Comparison of ENCODE assay signal across 9 cellular contexts in genomic region chr6:157221049-157221816, GRCh38.
DNase-seq lines count a peak whose midpoint lies in the region; FAIRE-seq and TF ChIP-seq lines count a peak whose summit lies in the region.
"Had no signal": no experiment of that assay in that cellular context is flagged by ENCODE, and none has a peak within 500 bp of the region (broad histone marks: within the 10 kb centered on the region; RNA-seq: fewer than 3 reads in every experiment).

No MANE protein-coding gene starts in this region.

- no peaks in the 10 kb centered on the region for H3K9me3 Mint-ChIP-seq in neural crest cell

- H3K4me3 ChIP-seq in fibroblast of mammary gland (ENCODE audit: control insufficient read depth, low read depth, low read length) (peak overlapping the region; percentile 54), stomach (peak overlapping the region; percentile 36 to 50 (median 38))

- H3K27me3 ChIP-seq in stomach = no peaks in the 10 kb centered on the region

- peaks cover 22% of the 10 kb centered on the region for H3K4me1 Mint-ChIP-seq in neural crest cell

- no peaks in the 10 kb centered on the region for H3K36me3 Mint-ChIP-seq in neural crest cell (ENCODE audit: low read depth)

- H3K27ac ChIP-seq in stomach = peak overlapping the region in 4 of 5 donors; percentile 30 to 55 (median 39)

- peaks cover 0 to 40% (median 16%) of the 10 kb centered on the region in 4 donors for H3K4me1 ChIP-seq in stomach

- peak; percentile 8 for TF ChIP-seq EP300 in stomach (IDR thresholded peaks at IDR 0.05)

- H3K27ac Mint-ChIP-seq in neural crest cell (ENCODE audit: unreplicated experiment) = no peak overlapping the region

- H3K27me3 Mint-ChIP-seq in neural crest cell (ENCODE audit: low read depth) = peaks cover 7% of the 10 kb centered on the region

- peak; percentile 15 for TF ChIP-seq CTCF in fibroblast of mammary gland (conservative IDR thresholded peaks at IDR 0.05; ENCODE audit: control insufficient read depth, insufficient read depth, low read depth, low read length)
- TF ChIP-seq CTCF in neural crest cell (conservative IDR thresholded peaks at IDR 0.05) = peak; percentile 29
- peak in 1 of 7 experiments; percentile 13 for TF ChIP-seq CTCF in stomach (IDR thresholded peaks at IDR 0.05)

- WGBS in stomach, 5 donors = 20 to 27% (median 23%) methylated on average over 41 of the region's 41 CpGs

- FAIRE-seq in RCC 7860 (lab: Jason Lieb, UNC) = no peak
- FAIRE-seq: A204.1 had no signal

- intact Hi-C loops in stomach (cut with DNase I; ENCODE audit: low total_unique reads) = loop anchor here (10.0 kb wide), 1 partner anchor 54 kb away; no protein-coding TSS in a partner anchor

- no peak for TF ChIP-seq POLR2A in stomach (IDR thresholded peaks at IDR 0.05)

- H3K9me3 ChIP-seq in stomach = no peaks in the 10 kb centered on the region

- DNase-seq in NCI-H1417 (lab: John Stamatoyannopoulos, UW) (peak; percentile 36 to 63 (median 37)), NCI-H1417 treated with DMSO at 0.1 percent for 48 hours (lab: John Stamatoyannopoulos, UW) (no peak), HT-29 (ENCODE audit: low spot score) (peak; percentile 91), RCC 7860 (ENCODE audit: low spot score) (peak; percentile 7), activated T-helper 1 cell treated with Interleukin-2 at 50 U/mL for 16 hours (ENCODE audit: low read depth) (peak; percentile 70), fibroblast of mammary gland (ENCODE audit: low read depth) (peak; percentile 80), neural crest cell (ENCODE audit: low read depth, low spot score) (peak; percentile 73), stomach (peak; percentile 95)

- H3K36me3 ChIP-seq in stomach = no peaks in the 10 kb centered on the region

- H3K4me3 Mint-ChIP-seq in neural crest cell = peak overlapping the region; percentile 69
